ENCODE assay signal across 8 cellular contexts in genomic region chr3:126083913-126084514, GRCh38. TPM values are rescaled to one million over a fixed set of nuclear protein-coding genes. Genes with fewer than 3 reads are reported as not detected.
DNase-seq lines count a peak whose midpoint lies in the region; ATAC-seq and TF ChIP-seq lines count a peak whose summit lies in the region.

SLC41A3 (minus strand) TSS chr3:126084124; CDS start chr3:126068219, 15,905 bp downstream.

- H3K36me3 ChIP-seq in OCI-LY3 (replicated peaks; ENCODE audit: low read depth, low read length) (no peaks in the 10 kb centered on the region), mucosa of rectum (ENCODE audit: control insufficient read depth in 2 of 2, insufficient read depth in 2 of 2, low read length in 2 of 2) (no peaks in the 10 kb centered on the region)

- peak within 1 kb of the TSS; percentile 69 for H2AFZ ChIP-seq in OCI-LY3 (ENCODE audit: low read depth, low read length)

- peak within 1 kb of the TSS; percentile 89 for H3K4me3 ChIP-seq in OCI-LY3 (ENCODE audit: low read length)
- H3K4me3 ChIP-seq in epithelial cell of proximal tubule (ENCODE audit: low read depth, low read length) = peak within 1 kb of the TSS; percentile 72
- peak within 1 kb of the TSS; percentile 73 to 75 for H3K4me3 ChIP-seq in mucosa of rectum (ENCODE audit: low read length in 2 of 2)

- H4K20me1 ChIP-seq in OCI-LY3 (ENCODE audit: insufficient read depth, low read length) = no peaks in the 10 kb centered on the region

- H3K9me3 ChIP-seq in OCI-LY3 (ENCODE audit: insufficient read depth, low read length) (0 out of 2 replicates have a peak, but pooled peaks cover 3% of the 10 kb centered on the region), mucosa of rectum (ENCODE audit: control insufficient read depth in 2 of 2, low read length in 2 of 2) (no peaks in the 10 kb centered on the region)

- no peaks in the 10 kb centered on the region for H3K79me2 ChIP-seq in OCI-LY3 (ENCODE audit: low read length)

- ATAC-seq in GM21515 (IDR thresholded peaks at IDR 0.05; ENCODE audit: unreplicated experiment) = peak; percentile 97

- TF ChIP-seq CTCF in OCI-LY3 (IDR thresholded peaks at IDR 0.05; ENCODE audit: low read depth, low read length) = peak; percentile 46
- peak; percentile 55 for TF ChIP-seq CTCF in epithelial cell of proximal tubule (conservative IDR thresholded peaks at IDR 0.05; ENCODE audit: low read depth, low read length)

- H3K27me3 ChIP-seq in OCI-LY3 (ENCODE audit: low read depth, low read length) (no peaks in the 10 kb centered on the region), mucosa of rectum (ENCODE audit: control insufficient read depth in 2 of 2, insufficient read depth in 2 of 2, low read length in 2 of 2) (no peaks in the 10 kb centered on the region)

- peak within 1 kb of the TSS; percentile 87 for H3K4me2 ChIP-seq in OCI-LY3 (ENCODE audit: low read length)

- H3K27ac ChIP-seq in OCI-LY3 (ENCODE audit: low read length) = peak within 1 kb of the TSS; percentile 32
- H3K27ac ChIP-seq in mucosa of rectum (ENCODE audit: low read depth in 2 of 2, low read length in 2 of 2) = peak within 1 kb of the TSS; percentile 78 to 84

- H3K4me1 ChIP-seq in OCI-LY3 (ENCODE audit: low read length) (no peaks in the 10 kb centered on the region), mucosa of rectum (ENCODE audit: control insufficient read depth in 2 of 2, insufficient read depth in 2 of 2, low read length in 2 of 2) (no peaks in the 10 kb centered on the region)

- DNase-seq in DMS114 treated with DMSO at 0.1 percent for 48 hours (lab: John Stamatoyannopoulos, UW; ENCODE audit: unreplicated experiment) (peak; percentile 48), HuH-7 (ENCODE audit: low spot score) (peak; percentile 88), activated T-cell treated with anti-CD3 and anti-CD28 coated beads for 4 hours (peak; percentile 68), epithelial cell of proximal tubule (ENCODE audit: low read depth) (no peak)
- DNase-seq in stimulated activated CD8-positive, alpha-beta memory T cell treated with anti-CD3 and anti-CD28 coated beads, Interleukin-4, amount 100 ng/mL, for 4 hours (ENCODE audit: low read depth in 2 of 2, low spot score in 1 of 2) = peak; percentile 58 to 78

- H3K9ac ChIP-seq in OCI-LY3 (ENCODE audit: low read length) (peak within 1 kb of the TSS; percentile 76), mucosa of rectum (ENCODE audit: low read depth in 1 of 2, low read length in 2 of 2) (peak within 1 kb of the TSS; percentile 65 to 76)

RNA-seq across cellular contexts. Expression of gene SLC41A3, which starts in this region (rescaled TPM):
- total RNA-seq in epithelial cell of proximal tubule = 25.5 and 41.6 TPM in 2 replicates
